Comparison of ENCODE assay signal across 10 cellular contexts in the genomic region with DNA sequence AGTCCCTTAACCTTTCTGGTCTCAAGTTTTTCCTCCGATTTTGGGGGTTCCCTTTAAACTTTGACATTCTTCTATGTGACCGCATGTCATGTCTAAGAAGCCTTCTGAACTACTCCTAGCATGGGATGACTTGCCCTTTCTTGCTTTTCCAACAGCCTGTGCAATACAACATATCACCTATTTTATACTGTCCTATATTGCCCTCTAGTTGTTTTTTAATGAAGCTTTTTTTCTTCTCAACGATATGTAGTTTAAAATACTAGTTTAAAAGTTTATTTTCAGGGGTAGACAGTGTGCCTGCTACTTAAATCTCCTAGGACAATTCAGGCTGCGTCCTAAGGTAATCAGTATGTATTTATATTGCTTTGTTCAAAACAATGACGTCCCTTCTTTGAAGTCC. TPM values are rescaled to one million over a fixed set of nuclear protein-coding genes. Genes with fewer than 3 reads are reported as not detected.
DNase-seq lines count a peak whose midpoint lies in the region; ATAC-seq, FAIRE-seq and TF ChIP-seq lines count a peak whose summit lies in the region.
"Had no signal": no experiment of that assay in that cellular context is flagged by ENCODE, and none has a peak within 500 bp of the region (broad histone marks: within the 10 kb centered on the region; RNA-seq: fewer than 3 reads in every experiment).

No MANE protein-coding gene starts in this region.

- peak overlapping the region; percentile 46 for H3K27ac Mint-ChIP-seq in T-helper 2 cell treated with Interferon-gamma antibody and Interleukin-4, amounts not matched to agents 5 μg/mL and 100 μg/mL, for 36 hours
- peak overlapping the region; percentile 1 to 99 (median 48) for H3K27ac Mint-ChIP-seq in naive thymus-derived CD8-positive, alpha-beta T cell

- peaks cover 11% of the 10 kb centered on the region for H3K36me3 Mint-ChIP-seq in T-helper 2 cell treated with Interferon-gamma antibody and Interleukin-4, amounts not matched to agents 5 μg/mL and 100 μg/mL, for 36 hours (ENCODE audit: low read depth)
- H3K36me3 Mint-ChIP-seq in naive thymus-derived CD8-positive, alpha-beta T cell, result peaks cover 0 to 15% (median 0%) of the 10 kb centered on the region in 3 donors

- no peaks in the 10 kb centered on the region for H3K9me3 ChIP-seq in KOPT-K1 (ENCODE audit: insufficient read depth, low read length, poor library complexity, severe bottlenecking)

- peaks cover 14% of the 10 kb centered on the region for H3K4me1 Mint-ChIP-seq in T-helper 2 cell treated with Interferon-gamma antibody and Interleukin-4, amounts not matched to agents 5 μg/mL and 100 μg/mL, for 36 hours (ENCODE audit: low read depth)
- H3K4me1 Mint-ChIP-seq in naive thymus-derived CD8-positive, alpha-beta T cell, result peaks cover 17 to 50% (median 41%) of the 10 kb centered on the region in 4 donors

- POLR2A ChIA-PET in naive thymus-derived CD8-positive, alpha-beta T cell (lab: Charles Lee), result no interaction called here

- no peak for ATAC-seq in naive thymus-derived CD8-positive, alpha-beta T cell
- ATAC-seq in HG03108 (IDR thresholded peaks at IDR 0.05; ENCODE audit: unreplicated experiment) (no peak), GM21526 (IDR thresholded peaks at IDR 0.05; ENCODE audit: low FRiP score, unreplicated experiment) (no peak)

- DNase-seq in NCI-H2171 treated with DMSO at 0.1 percent for 48 hours (lab: John Stamatoyannopoulos, UW) (peak; percentile 41), NCI-H2171 (lab: John Stamatoyannopoulos, UW) (no peak), H54 (ENCODE audit: insufficient read length, low spot score) (no peak)
- no peak for DNase-seq in T-helper 2 cell treated with Interferon-gamma antibody and Interleukin-4, amounts not matched to agents 5 μg/mL and 100 μg/mL, for 36 hours (ENCODE audit: low spot score)
- peak in 2 of 10 donors; percentile 10 for DNase-seq in naive thymus-derived CD8-positive, alpha-beta T cell
- DNase-seq: activated CD4-positive, CD25-positive, alpha-beta regulatory T cell; stomach had no signal

- FAIRE-seq in H54 (lab: Jason Lieb, UNC), result no peak

- peaks cover 26% of the 10 kb centered on the region for H3K36me3 ChIP-seq in KOPT-K1 (ENCODE audit: insufficient read depth, low read length)

- peak overlapping the region; percentile 47 for H3K4me3 Mint-ChIP-seq in T-helper 2 cell treated with Interferon-gamma antibody and Interleukin-4, amounts not matched to agents 5 μg/mL and 100 μg/mL, for 36 hours
- peak overlapping the region; percentile 28 to 99 (median 53) for H3K4me3 Mint-ChIP-seq in naive thymus-derived CD8-positive, alpha-beta T cell

- TF ChIP-seq POLR2A in H54 (IDR thresholded peaks at IDR 0.05; ENCODE audit: low read depth, low read length), result no peak

- peaks cover 2% of the 10 kb centered on the region for H3K27me3 Mint-ChIP-seq in T-helper 2 cell treated with Interferon-gamma antibody and Interleukin-4, amounts not matched to agents 5 μg/mL and 100 μg/mL, for 36 hours (ENCODE audit: low read depth)
- no peaks in the 10 kb centered on the region for H3K27me3 Mint-ChIP-seq in naive thymus-derived CD8-positive, alpha-beta T cell

- peak overlapping the region; percentile 31 for H3K27ac ChIP-seq in KOPT-K1 (ENCODE audit: low read depth, low read length, poor library complexity, severe bottlenecking)

- H3K9me3 Mint-ChIP-seq in T-helper 2 cell treated with Interferon-gamma antibody and Interleukin-4, amounts not matched to agents 5 μg/mL and 100 μg/mL, for 36 hours, result no peaks in the 10 kb centered on the region
- H3K9me3 Mint-ChIP-seq in naive thymus-derived CD8-positive, alpha-beta T cell, result no peaks in the 10 kb centered on the region

RNA-seq across cellular contexts. Expression of a gene that starts 1.0 kb away (rescaled TPM):
- total RNA-seq in naive thymus-derived CD8-positive, alpha-beta T cell, result 10 to 100 TPM; 58.8 to 65.1 TPM
- 10 to 100 TPM; 57.6 to 64.1 (median 62.1) TPM for polyA plus RNA-seq in naive thymus-derived CD8-positive, alpha-beta T cell

RNA-seq across cellular contexts. Expression of a gene that starts 45.0 kb away (rescaled TPM):
- not detected for total RNA-seq in naive thymus-derived CD8-positive, alpha-beta T cell
- polyA plus RNA-seq in naive thymus-derived CD8-positive, alpha-beta T cell, result not detected
- total RNA-seq: stomach had no signal
- polyA plus RNA-seq: stomach had no signal
